8 cellular contexts compared by ENCODE assay signal in genomic region chr17:17752822-17753448, GRCh38.
DNase-seq lines count a peak whose midpoint lies in the region; ATAC-seq and TF ChIP-seq lines count a peak whose summit lies in the region.

No MANE protein-coding gene starts in this region.

- peak overlapping the region; percentile 89 for H3K4me3 Mint-ChIP-seq in activated naive CD4-positive, alpha-beta T cell treated with anti-CD3 and anti-CD28 coated beads, Interleukin-2, amount 10 ng/mL, durations not matched to agents 7 days and 5 days

- peaks cover 5% of the 10 kb centered on the region for H3K36me3 Mint-ChIP-seq in activated naive CD4-positive, alpha-beta T cell treated with anti-CD3 and anti-CD28 coated beads, Interleukin-2, amount 10 ng/mL, durations not matched to agents 7 days and 5 days

- TF ChIP-seq CTCF in brain microvascular endothelial cell (IDR thresholded peaks at IDR 0.05; ENCODE audit: low read depth, low read length, missing control alignments) = no peak
- TF ChIP-seq CTCF in lung (IDR thresholded peaks at IDR 0.05; ENCODE audit: control extremely low read depth, extremely low read depth) = no peak
- no peak for TF ChIP-seq CTCF in upper lobe of left lung (IDR thresholded peaks at IDR 0.05)

- no peak for TF ChIP-seq POLR2A in upper lobe of left lung (IDR thresholded peaks at IDR 0.05)

- H3K4me1 ChIP-seq in lung (ENCODE audit: control insufficient read depth in 2 of 2, insufficient read depth in 2 of 2, low read length in 2 of 2) (peaks cover 0 to 13% of the 10 kb centered on the region in 2 donors), upper lobe of left lung (peaks cover 42 to 79% (median 47%) of the 10 kb centered on the region in 4 donors)

- peaks cover 87% of the 10 kb centered on the region for H3K4me1 Mint-ChIP-seq in activated naive CD4-positive, alpha-beta T cell treated with anti-CD3 and anti-CD28 coated beads, Interleukin-2, amount 10 ng/mL, durations not matched to agents 7 days and 5 days

- in situ Hi-C loops in brain microvascular endothelial cell (cut with HindIII; ENCODE audit: low pct_ligation_motif_present, low sequenced_read_pairs) = no loop called here

- CTCF ChIA-PET in activated naive CD4-positive, alpha-beta T cell treated with anti-CD3 and anti-CD28 coated beads, Interleukin-2, amount 10 ng/mL, durations not matched to agents 7 days and 5 days (lab: Charles Lee) = no interaction called here

- H3K27me3 Mint-ChIP-seq in activated naive CD4-positive, alpha-beta T cell treated with anti-CD3 and anti-CD28 coated beads, Interleukin-2, amount 10 ng/mL, durations not matched to agents 7 days and 5 days = no peaks in the 10 kb centered on the region

- H3K36me3 ChIP-seq in brain microvascular endothelial cell (replicated peaks) = no peaks in the 10 kb centered on the region
- no peaks in the 10 kb centered on the region for H3K36me3 ChIP-seq in lung (ENCODE audit: control insufficient read depth in 2 of 2, insufficient read depth in 2 of 2, low read length in 2 of 2)
- no peaks in the 10 kb centered on the region for H3K36me3 ChIP-seq in upper lobe of left lung

- ATAC-seq in lung (ENCODE audit: insufficient read depth, low FRiP score) = no peak
- no peak for ATAC-seq in upper lobe of left lung (ENCODE audit: low FRiP score in 2 of 2)
- ATAC-seq in HG02884 (IDR thresholded peaks at IDR 0.05; ENCODE audit: unreplicated experiment) = no peak
- ATAC-seq in GM19035 (IDR thresholded peaks at IDR 0.05; ENCODE audit: unreplicated experiment) = no peak

- peak overlapping the region; percentile 98 for H3K27ac Mint-ChIP-seq in activated naive CD4-positive, alpha-beta T cell treated with anti-CD3 and anti-CD28 coated beads, Interleukin-2, amount 10 ng/mL, durations not matched to agents 7 days and 5 days

- H3K27ac ChIP-seq in brain microvascular endothelial cell = peak overlapping the region; percentile 64
- H3K27ac ChIP-seq in lung (ENCODE audit: low read depth in 1 of 2, low read length in 1 of 2) = peak overlapping the region; percentile 86 to 92
- H3K27ac ChIP-seq in upper lobe of left lung = peak overlapping the region; percentile 77 to 92 (median 88)

- H3K27me3 ChIP-seq in brain microvascular endothelial cell (replicated peaks) = no peaks in the 10 kb centered on the region
- no peaks in the 10 kb centered on the region for H3K27me3 ChIP-seq in lung (ENCODE audit: control insufficient read depth, insufficient read depth)
- no peaks in the 10 kb centered on the region for H3K27me3 ChIP-seq in upper lobe of left lung

- peak overlapping the region; percentile 57 for H3K4me3 ChIP-seq in brain microvascular endothelial cell (ENCODE audit: low read depth, low read length)
- no peak overlapping the region for H3K4me3 ChIP-seq in lung
- peak overlapping the region in 3 of 4 donors; percentile 47 to 60 (median 53) for H3K4me3 ChIP-seq in upper lobe of left lung

- no peak for DNase-seq in activated naive CD4-positive, alpha-beta T cell treated with anti-CD3 and anti-CD28 coated beads, Interleukin-2, amount 10 ng/mL, durations not matched to agents 7 days and 5 days
- DNase-seq in activated naive CD4-positive, alpha-beta T cell (lab: John Stamatoyannopoulos, UW) = no peak
- DNase-seq in brain microvascular endothelial cell = no peak
- no peak for DNase-seq in lung (ENCODE audit: low spot score)
- peak in 1 of 2 donors; percentile 51 for DNase-seq in upper lobe of left lung
- DNase-seq in activated effector memory CD4-positive, alpha-beta T cell treated with anti-CD3 and anti-CD28 coated beads, Interleukin-2, amount 50 U/mL, for 16 hours = no peak

- TF ChIP-seq EP300 in upper lobe of left lung (IDR thresholded peaks at IDR 0.05) = no peak

- peaks cover 0 to under 1% of the 10 kb centered on the region in 2 donors for H3K9me3 ChIP-seq in lung (ENCODE audit: control insufficient read depth in 2 of 2, insufficient read depth in 1 of 2, low read length in 1 of 2)
- no peaks in the 10 kb centered on the region for H3K9me3 ChIP-seq in upper lobe of left lung

- WGBS in lung, 2 donors = 47 to 63% methylated on average over 11 of the region's 11 CpGs
- WGBS in upper lobe of left lung, 2 donors = 49 to 60% methylated on average over 8 to 11 of the region's 11 CpGs

- H3K9me3 Mint-ChIP-seq in activated naive CD4-positive, alpha-beta T cell treated with anti-CD3 and anti-CD28 coated beads, Interleukin-2, amount 10 ng/mL, durations not matched to agents 7 days and 5 days = no peaks in the 10 kb centered on the region
